1 cellular context compared by ENCODE assay signal in genomic region chr3:170699158-170700053, GRCh38.
TF ChIP-seq lines count a peak whose summit lies in the region.

No MANE protein-coding gene starts in this region.

TF ChIP-seq in K562, 482 proteins besides CTCF, POLR2A, EP300 and RAD21 (continued from another document and continues in another):
- TF ChIP-seq VEZF1 (CRISPR knock-in tag; IDR thresholded peaks at IDR 0.05) (peak; percentile 60), ZSCAN29 (IDR thresholded peaks at IDR 0.05) (no peak), ZNF449 (CRISPR knock-in tag; IDR thresholded peaks at IDR 0.05) (peak; percentile 70; the same call in 1 of the 2 replicates), ZNF407 (IDR thresholded peaks at IDR 0.05; ENCODE audit: low read depth) (no peak; the same call in 1 of the 2 replicates), CAMTA2 (CRISPR knock-in tag; conservative IDR thresholded peaks at IDR 0.05) (no peak), CXXC5 (CRISPR knock-in tag; IDR thresholded peaks at IDR 0.05) (peak; percentile 82), ZNF124 (CRISPR knock-in tag; IDR thresholded peaks at IDR 0.05) (no peak), ZNF184 (CRISPR knock-in tag; IDR thresholded peaks at IDR 0.05) (no peak), POLR2G (IDR thresholded peaks at IDR 0.05; ENCODE audit: low read depth, low read length) (peak; percentile 61), TCF15 (CRISPR knock-in tag; IDR thresholded peaks at IDR 0.05) (no peak), ZNF57 (CRISPR knock-in tag; IDR thresholded peaks at IDR 0.05) (no peak), TOE1 (IDR thresholded peaks at IDR 0.05; ENCODE audit: borderline replicate concordance) (peak; percentile 66; the same call in 1 of the 2 replicates), TOE1 (CRISPR knock-in tag; IDR thresholded peaks at IDR 0.05; ENCODE audit: borderline replicate concordance, low read depth) (no peak), XRCC4 (IDR thresholded peaks at IDR 0.05; ENCODE audit: extremely low read depth, insufficient read depth, insufficient read length) (no peak), RBFOX2 (IDR thresholded peaks at IDR 0.05; ENCODE audit: low read depth, low read length) (peak; percentile 72), YY1 (IDR thresholded peaks at IDR 0.05; ENCODE audit: borderline replicate concordance in 1 of 3, control insufficient read depth in 1 of 3, extremely low read depth in 1 of 3, insufficient read depth in 3 of 3, insufficient read length in 1 of 3, insufficient replicate concordance in 2 of 3, low read depth in 1 of 3, low read length in 2 of 3) (peak in 1 of 3 experiments; percentile 46), POLR3G (IDR thresholded peaks at IDR 0.05; ENCODE audit: extremely low read depth, insufficient read length, insufficient replicate concordance) (no peak), FOXA1 (IDR thresholded peaks at IDR 0.05; ENCODE audit: borderline replicate concordance) (no peak), ZNF280B (CRISPR knock-in tag; IDR thresholded peaks at IDR 0.05) (no peak), ERF (CRISPR knock-in tag; IDR thresholded peaks at IDR 0.05) (peak; percentile 76; the same call in 1 of the 2 replicates), MTA2 (IDR thresholded peaks at IDR 0.05; ENCODE audit: low read depth) (0 out of 2 replicates have a peak, but pooled peaks have one; percentile 16), MTA3 (IDR thresholded peaks at IDR 0.05; ENCODE audit: borderline replicate concordance) (peak; percentile 64; the same call in 1 of the 2 replicates), TGIF2 (CRISPR knock-in tag; IDR thresholded peaks at IDR 0.05) (no peak), HMG20A (CRISPR knock-in tag; conservative IDR thresholded peaks at IDR 0.05) (0 out of 2 replicates have a peak, but pooled peaks have one; percentile 19), USF1 (CRISPR knock-in tag; IDR thresholded peaks at IDR 0.05) (no peak), NCOA2 (IDR thresholded peaks at IDR 0.05; ENCODE audit: partially characterized antibody in 2 of 2) (no peak), ZNF318 (IDR thresholded peaks at IDR 0.05; ENCODE audit: borderline replicate concordance in 1 of 2, low read depth in 1 of 2) (peak in 1 of 2 experiments; percentile 33; a peak in 1 of 4 replicates), E4F1 (CRISPR knock-in tag; IDR thresholded peaks at IDR 0.05; ENCODE audit: borderline replicate concordance) (peak; percentile 77; the same call in 1 of the 2 replicates), LARP7 (IDR thresholded peaks at IDR 0.05) (no peak)
